In genomic region chr6:20680697-20681165, GRCh38 we compare ENCODE assay signal across 10 cellular contexts.
DNase-seq lines count a peak whose midpoint lies in the region; ATAC-seq and TF ChIP-seq lines count a peak whose summit lies in the region.
"Had no signal": no experiment of that assay in that cellular context is flagged by ENCODE, and none has a peak within 500 bp of the region (broad histone marks: within the 10 kb centered on the region; RNA-seq: fewer than 3 reads in every experiment).

No MANE protein-coding gene starts in this region.

- H2BK5ac ChIP-seq in H9 (ENCODE audit: insufficient read length, low read length) = no peak overlapping the region

- no peak overlapping the region for H2BK15ac ChIP-seq in H9 (ENCODE audit: low read depth, low read length)

- H3K27ac ChIP-seq in ACC112 (ENCODE audit: low read depth, low read length) (no peak overlapping the region), H9 (ENCODE audit: insufficient read length, low read depth, low read length) (no peak overlapping the region)

- H3K23me2 ChIP-seq in H9 (ENCODE audit: insufficient read length, low read depth, low read length, poor library complexity, severe bottlenecking) = no peaks in the 10 kb centered on the region

- TF ChIP-seq CTCF in astrocyte of the spinal cord (IDR thresholded peaks at IDR 0.05; ENCODE audit: low read depth, low read length) = no peak
- TF ChIP-seq CTCF in H9 (conservative IDR thresholded peaks at IDR 0.05) = no peak

- no CpG with 5 or more reads among the region's 4 CpGs for WGBS in H9 (ENCODE audit: extremely low coverage, insufficient read length, low lambda C conversion rate)

- H3K27me3 Mint-ChIP-seq in immature natural killer cell (ENCODE audit: low read depth in 3 of 3) (no peaks in the 10 kb centered on the region), H9 (ENCODE audit: low read depth) (no peaks in the 10 kb centered on the region)

- H3K4me3 Mint-ChIP-seq in immature natural killer cell = no peak overlapping the region
- no peak overlapping the region for H3K4me3 Mint-ChIP-seq in H9

- H3K9ac ChIP-seq in H9 (ENCODE audit: extremely low read depth, insufficient read length, low read length) = no peak overlapping the region

- H4K91ac ChIP-seq in H9 (ENCODE audit: insufficient read length, low read depth, low read length) = no peak overlapping the region

- peak; percentile 7 for DNase-seq in astrocyte of the spinal cord (ENCODE audit: low read depth, low spot score)
- DNase-seq in NCI-H1417 (lab: John Stamatoyannopoulos, UW) = no peak
- no peak for DNase-seq in immature natural killer cell
- DNase-seq in KBM-7 = no peak
- DNase-seq in H9 = no peak
- DNase-seq: hippocampal formation, nucleus accumbens had no signal

- no peak overlapping the region for H4K5ac ChIP-seq in H9 (ENCODE audit: insufficient read length, low read depth, low read length)

- H3K14ac ChIP-seq in H9 (ENCODE audit: insufficient read depth, low read length) = no peak overlapping the region

- H3K4me1 ChIP-seq in ACC112 (ENCODE audit: control insufficient read depth, insufficient read depth, low read length, unreplicated experiment) (peaks cover 11% of the 10 kb centered on the region), H9 (ENCODE audit: insufficient read depth, low read length) (no peaks in the 10 kb centered on the region)

- H3K27ac Mint-ChIP-seq in immature natural killer cell = peak overlapping the region in 3 of 6 donors; percentile 15 to 48 (median 34)
- peak overlapping the region in 1 of 3 experiments; percentile 55; a peak in 1 of 7 replicates for H3K27ac Mint-ChIP-seq in H9

- no peak overlapping the region for H2AK5ac ChIP-seq in H9 (ENCODE audit: insufficient read length, low read length)

- H3K4ac ChIP-seq in H9 (ENCODE audit: low read depth, low read length) = no peak overlapping the region

- H3K4me1 Mint-ChIP-seq in immature natural killer cell (peaks cover 15 to 19% of the 10 kb centered on the region in 2 donors), H9 (no peaks in the 10 kb centered on the region)

- H3K4me3 ChIP-seq in ACC112 (ENCODE audit: low read depth, low read length) = peak overlapping the region; percentile 8; the same call in 1 of the 2 replicates
- no peak overlapping the region for H3K4me3 ChIP-seq in astrocyte of the spinal cord (ENCODE audit: low read depth, low read length)

- H3K27me3 ChIP-seq in ACC112 (ENCODE audit: insufficient read depth, low read length) = no peaks in the 10 kb centered on the region
- no peaks in the 10 kb centered on the region for H3K27me3 ChIP-seq in H9 (ENCODE audit: insufficient read depth, low read length)

- H3K18ac ChIP-seq in H9 (ENCODE audit: insufficient read length, low read depth, low read length) = no peak overlapping the region

- ATAC-seq in GM19328 (IDR thresholded peaks at IDR 0.05; ENCODE audit: unreplicated experiment) = peak; percentile 75
- peak; percentile 76 for ATAC-seq in HG03139 (IDR thresholded peaks at IDR 0.05; ENCODE audit: unreplicated experiment)

- in situ Hi-C loops in astrocyte of the spinal cord (cut with HindIII; ENCODE audit: low sequenced_read_pairs) (no loop called here), KBM-7 (cut with MboI; ENCODE audit: low pct_unique_long_range_greater_than_20kb, low sequenced_read_pairs) (no loop called here)

- H3K36me3 ChIP-seq in ACC112 (ENCODE audit: insufficient read depth, low read length) = no peaks in the 10 kb centered on the region

- no peak overlapping the region for H2BK20ac ChIP-seq in H9 (ENCODE audit: low read depth, low read length, poor library complexity, severe bottlenecking)

- H3T11ph ChIP-seq in H9 (ENCODE audit: low read length) = no peak overlapping the region

- H3K36me3 Mint-ChIP-seq in immature natural killer cell = peaks cover 0 to 4% (median 0%) of the 10 kb centered on the region in 3 donors
- H3K36me3 Mint-ChIP-seq in H9 (ENCODE audit: insufficient read depth in 1 of 3, low read depth in 3 of 3) = peaks cover 0 to 2% (median 0%) of the 10 kb centered on the region in 3 experiments; a peak in 2 of 7 replicates

- H4K20me1 ChIP-seq in H9 (ENCODE audit: control insufficient read depth, insufficient read depth, insufficient read length) = no peaks in the 10 kb centered on the region

- H3K79me2 ChIP-seq in ACC112 (ENCODE audit: control insufficient read depth, insufficient read depth, low read length, unreplicated experiment) (peaks cover 2% of the 10 kb centered on the region), H9 (ENCODE audit: insufficient read depth, low read length) (peaks cover 2% of the 10 kb centered on the region; the same call in 1 of the 2 replicates)

- H2BK12ac ChIP-seq in H9 (ENCODE audit: insufficient read length, low read depth, low read length) = no peak overlapping the region

- H3K56ac ChIP-seq in H9 (ENCODE audit: insufficient read length, low read depth, low read length) = no peak overlapping the region

- H3K9me3 ChIP-seq in H9 (ENCODE audit: control insufficient read depth, low read depth, low read length) = no peaks in the 10 kb centered on the region

- H3K9me3 Mint-ChIP-seq in immature natural killer cell (no peaks in the 10 kb centered on the region), H9 (no peaks in the 10 kb centered on the region; a peak in 1 of 5 replicates)

- no peak overlapping the region for H4K8ac ChIP-seq in H9 (replicated peaks; ENCODE audit: insufficient read length, low read depth, low read length)

- H3K4me2 ChIP-seq in H9 (ENCODE audit: insufficient read depth, insufficient read length, low read length) = no peak overlapping the region

- no peak overlapping the region for H2BK120ac ChIP-seq in H9 (ENCODE audit: low read depth, low read length, poor library complexity, severe bottlenecking)

- no peak overlapping the region for H3K23ac ChIP-seq in H9 (ENCODE audit: insufficient read length, low read depth, low read length)

- no peaks in the 10 kb centered on the region for H3K79me1 ChIP-seq in H9 (ENCODE audit: insufficient read depth, low read depth, low read length, poor library complexity, severe bottlenecking)

- no peak overlapping the region for H2AFZ ChIP-seq in ACC112 (ENCODE audit: low read length, unreplicated experiment)
- H2AFZ ChIP-seq in H9 (ENCODE audit: low read length) = no peak overlapping the region
